9 cellular contexts compared by ENCODE assay signal in genomic region chr3:129429080-129429451, GRCh38. TPM values are rescaled to one million over a fixed set of nuclear protein-coding genes. Genes with fewer than 3 reads are reported as not detected.
A peak's percentile ranks its signal among the peaks of the same experiment; 100 is the strongest.
DNase-seq lines count a peak whose midpoint lies in the region; ATAC-seq, FAIRE-seq and TF ChIP-seq lines count a peak whose summit lies in the region.
"Had no signal": no experiment of that assay in that cellular context is flagged by ENCODE, and none has a peak within 500 bp of the region (broad histone marks: within the 10 kb centered on the region; RNA-seq: fewer than 3 reads in every experiment).

No MANE protein-coding gene starts in this region.

- BruUV-seq in K562 (replicated peaks; lab: Mats Ljungman, UMichigan): no TSS peak

- H3K4me1 ChIP-seq in cardiac muscle cell (ENCODE audit: low read depth) (peaks cover 5% of the 10 kb centered on the region), K562 (replicated peaks in 1 of 2; ENCODE audit: control insufficient read depth in 2 of 2, insufficient read depth in 2 of 2, low read length in 2 of 2) (peaks cover 22 to 30% of the 10 kb centered on the region in 2 experiments; a peak in 4 of 5 replicates), muscle layer of duodenum (ENCODE audit: control insufficient read depth in 1 of 2, insufficient read depth in 2 of 2, low read length in 2 of 2) (peaks cover 0 to 10% of the 10 kb centered on the region in 2 donors), upper lobe of right lung (peaks cover 15% of the 10 kb centered on the region)

- H3K27me3 ChIP-seq in cardiac muscle cell: peaks cover 8% of the 10 kb centered on the region
- H3K27me3 ChIP-seq in K562 (ENCODE audit: control insufficient read depth in 2 of 2, insufficient read depth in 2 of 2, low read length in 2 of 2): no peaks in the 10 kb centered on the region
- H3K27me3 ChIP-seq in muscle layer of duodenum (ENCODE audit: low read depth, low read length): no peaks in the 10 kb centered on the region
- no peaks in the 10 kb centered on the region for H3K27me3 ChIP-seq in upper lobe of right lung

- in situ Hi-C loops in K562 (cut with MboI): no loop called here

- H3K9ac ChIP-seq in K562 (ENCODE audit: insufficient read depth in 1 of 2, low read depth in 2 of 2, low read length in 2 of 2): peak overlapping the region in 1 of 2 experiments; percentile 51; a peak in 2 of 4 replicates

- ATAC-seq in K562: no peak
- no peak for ATAC-seq in upper lobe of right lung
- ATAC-seq in HG03139 (IDR thresholded peaks at IDR 0.05; ENCODE audit: unreplicated experiment): no peak
- no peak for ATAC-seq in GM18907 (IDR thresholded peaks at IDR 0.05; ENCODE audit: unreplicated experiment)

- intact Hi-C loops in cardiac septum (cut with DNase I): no loop called here
- intact Hi-C loops in K562 (cut with micrococcal nuclease): no loop called here
- intact Hi-C loops in upper lobe of right lung (cut with DNase I): no loop called here

- H4K20me1 ChIP-seq in K562 (replicated peaks; ENCODE audit: control insufficient read depth, insufficient read depth, low read length): no peaks in the 10 kb centered on the region

- H3K9me3 ChIP-seq in cardiac muscle cell (ENCODE audit: low read depth) (no peaks in the 10 kb centered on the region), K562 (replicated peaks; ENCODE audit: control insufficient read depth, insufficient read depth, low read depth, low read length) (no peaks in the 10 kb centered on the region), muscle layer of duodenum (ENCODE audit: control insufficient read depth in 1 of 2, low read length in 2 of 2) (no peaks in the 10 kb centered on the region), upper lobe of right lung (no peaks in the 10 kb centered on the region)

- H3K4me3 ChIP-seq in cardiac muscle cell: no peak overlapping the region
- no peak overlapping the region for H3K4me3 ChIP-seq in K562
- peak overlapping the region; percentile 86 to 88 for H3K4me3 ChIP-seq in muscle layer of duodenum (ENCODE audit: low read depth in 1 of 2, low read length in 2 of 2)
- H3K4me3 ChIP-seq in upper lobe of right lung: peak overlapping the region; percentile 56

- peaks cover 30% of the 10 kb centered on the region for H3K36me3 ChIP-seq in cardiac muscle cell
- peaks cover 48% of the 10 kb centered on the region for H3K36me3 ChIP-seq in K562 (ENCODE audit: control insufficient read depth, insufficient read depth, low read length)
- peaks cover 24 to 30% of the 10 kb centered on the region in 2 donors for H3K36me3 ChIP-seq in muscle layer of duodenum (ENCODE audit: control insufficient read depth in 1 of 2, insufficient read depth in 2 of 2, low read length in 2 of 2)
- peaks cover 42% of the 10 kb centered on the region for H3K36me3 ChIP-seq in upper lobe of right lung

- DNase-seq in cardiac muscle cell (ENCODE audit: low read depth in 1 of 2, low spot score in 1 of 2): no peak
- no peak for DNase-seq in cardiac septum (ENCODE audit: low spot score)
- DNase-seq in K562 (ENCODE audit: extremely low read depth in 1 of 4, low spot score in 3 of 4): no peak
- no peak for DNase-seq in upper lobe of right lung
- no peak for DNase-seq in SHP77 treated with DMSO at 0.1 percent for 48 hours (lab: John Stamatoyannopoulos, UW)

- peak; percentile 55 for FAIRE-seq in K562 (lab: Jason Lieb, UNC)

- TF ChIP-seq EP300 in K562 (IDR thresholded peaks at IDR 0.05; ENCODE audit: low read length): no peak

- TF ChIP-seq RAD21 in K562 (CRISPR knock-in tag; conservative IDR thresholded peaks at IDR 0.05 in 1 of 2, IDR thresholded peaks at IDR 0.05 in 1 of 2): no peak

- no peak for TF ChIP-seq POLR2A in K562 (conservative IDR thresholded peaks at IDR 0.05)

- peak overlapping the region; percentile 57 for H3K27ac ChIP-seq in cardiac muscle cell
- peak overlapping the region; percentile 64 for H3K27ac ChIP-seq in K562 (ENCODE audit: extremely low read depth, low read depth, low read length)
- peak overlapping the region; percentile 40 for H3K27ac ChIP-seq in muscle layer of duodenum (ENCODE audit: low read length)
- H3K27ac ChIP-seq in upper lobe of right lung: peak overlapping the region; percentile 58

- peaks cover 4% of the 10 kb centered on the region; the same call in 1 of the 3 replicates for H3K79me2 ChIP-seq in K562 (ENCODE audit: control insufficient read depth, insufficient read depth, low read length)

- 17% methylated on average over 3 of the region's 3 CpGs for WGBS in K562 (ENCODE audit: insufficient coverage, low coverage, missing lambda C conversion rate)

- POLR2A ChIA-PET in K562 (lab: Yijun Ruan, JAX): interaction anchor here (0.6 to 6.2 kb wide), 11 partner anchors 10 to 178 kb away, joined by 3 to 67 read pairs (median 5); partner anchors contain the start of genes IFT122 and MBD4

- CTCF ChIA-PET in K562 (lab: Yijun Ruan, JAX; ENCODE audit: low intra/inter-chr PET ratio): no interaction called here

- peak overlapping the region; percentile 92 for H3K4me2 ChIP-seq in K562 (ENCODE audit: insufficient read depth, low read length)

- no peaks in the 10 kb centered on the region for H3K9me1 ChIP-seq in K562 (ENCODE audit: control insufficient read depth, insufficient read depth, low read length)

- peak overlapping the region; percentile 84 for H2AFZ ChIP-seq in K562 (ENCODE audit: low read depth, low read length)

- no peak for TF ChIP-seq CTCF in cardiac muscle cell (IDR thresholded peaks at IDR 0.05; ENCODE audit: low read depth, low read length)
- no peak for TF ChIP-seq CTCF in K562 (IDR thresholded peaks at IDR 0.05 in 2 of 3, conservative IDR thresholded peaks at IDR 0.05 in 1 of 3; ENCODE audit: insufficient read depth in 2 of 3, low read depth in 1 of 3, low read length in 3 of 3)
- TF ChIP-seq CTCF in upper lobe of right lung (IDR thresholded peaks at IDR 0.05): no peak

RNA-seq across cellular contexts. Expression of gene EFCAB12, which starts 0.6 kb away (rescaled TPM):
- total RNA-seq in cardiac muscle cell (0.48 and 0.85 TPM in 2 replicates), cardiac septum (0.16 TPM), K562 (2014; rRNA removed) (0.45 and 0.54 TPM in 2 replicates), K562 (2014; rRNA removed; fragmentation: Illumina TruSeq; extraction: Trizol) (0.29 and 0.44 TPM in 2 replicates), K562 (2015; rRNA removed; fragmentation: Illumina TruSeq; extraction: Trizol) (0.72 and 0.76 TPM in 2 replicates), K562 (2021) (0.95 and 1.1 TPM in 2 replicates), upper lobe of right lung (0.55 TPM)
- polyA plus RNA-seq in cardiac muscle cell (0.49 and 1.7 TPM in 2 replicates), K562 (2011; rRNA removed) (0.56 and 0.57 TPM in 2 replicates), K562 (2014; fragmentation: Illumina TruSeq; extraction: Trizol) (0.76 and 0.95 TPM in 2 replicates), K562 (2014; fragmentation: Nextera tagmentation; extraction: Ambion mirVana) (under 1 TPM in 1 of 2 experiments, not detected in 1; 0.08 TPM), K562 (2014; rRNA removed) (0.56 and 0.69 TPM in 2 replicates)
- total RNA-seq in K562 (2011; cell fraction: chromatin; rRNA removed; ENCODE audit: low replicate concordance): 2.6 and 4.9 TPM in 2 replicates
- total RNA-seq in K562 (2011; cell fraction: nucleolus; rRNA removed): 1.3 and 1.5 TPM in 2 replicates
- total RNA-seq in K562 (2011; cell fraction: nucleoplasm; rRNA removed): 2.2 and 4.1 TPM in 2 replicates
- polyA plus RNA-seq in K562 (2011; cell fraction: cytosol; rRNA removed): 0.31 and 0.46 TPM in 2 replicates
- 2.7 and 8.5 TPM in 2 replicates for polyA plus RNA-seq in K562 (2011; cell fraction: nucleus; rRNA removed)
- 1.3 and 1.5 TPM in 2 replicates for polyA plus RNA-seq in K562 (2012)
- polyA minus RNA-seq in K562 (2011; rRNA and poly(A)+ RNA removed): 0.46 and 0.93 TPM in 2 replicates
- polyA minus RNA-seq in K562 (2011; cell fraction: cytosol; rRNA and poly(A)+ RNA removed): not detected in 2 replicates
- polyA minus RNA-seq in K562 (2011; cell fraction: nucleus; rRNA and poly(A)+ RNA removed): 1.4 and 1.5 TPM in 2 replicates
- total RNA-seq: G401 had no signal

RNA-seq across cellular contexts. Expression of gene MBD4, which starts 10.7 kb away (rescaled TPM):
- total RNA-seq in cardiac muscle cell (16.2 and 30.0 TPM in 2 replicates), cardiac septum (18.2 TPM), K562 (2014; rRNA removed) (28.4 and 32.8 TPM in 2 replicates), K562 (2014; rRNA removed; fragmentation: Illumina TruSeq; extraction: Trizol) (41.7 and 49.6 TPM in 2 replicates), K562 (2015; rRNA removed; fragmentation: Illumina TruSeq; extraction: Trizol) (47.4 and 55.1 TPM in 2 replicates), K562 (2021) (36.3 and 37.9 TPM in 2 replicates), upper lobe of right lung (36.4 TPM)
- polyA plus RNA-seq in cardiac muscle cell (39.8 and 60.8 TPM in 2 replicates), K562 (2011; rRNA removed) (60.2 and 63.9 TPM in 2 replicates), K562 (2014; fragmentation: Illumina TruSeq; extraction: Trizol) (43.5 and 49.1 TPM in 2 replicates), K562 (2014; fragmentation: Nextera tagmentation; extraction: Ambion mirVana) (10 to 100 TPM; 13.3 to 16.6 TPM), K562 (2014; rRNA removed) (39.0 and 48.0 TPM in 2 replicates)
- 34.9 and 102 TPM in 2 replicates for total RNA-seq in K562 (2011; cell fraction: chromatin; rRNA removed; ENCODE audit: low replicate concordance)
- total RNA-seq in K562 (2011; cell fraction: nucleolus; rRNA removed): 20.8 and 23.4 TPM in 2 replicates
- 40.0 and 49.9 TPM in 2 replicates for total RNA-seq in K562 (2011; cell fraction: nucleoplasm; rRNA removed)
- polyA plus RNA-seq in K562 (2011; cell fraction: cytosol; rRNA removed): 13.2 and 24.9 TPM in 2 replicates
- polyA plus RNA-seq in K562 (2011; cell fraction: nucleus; rRNA removed): 94.0 and 147 TPM in 2 replicates
- 27.5 and 38.7 TPM in 2 replicates for polyA plus RNA-seq in K562 (2012)
- polyA minus RNA-seq in K562 (2011; rRNA and poly(A)+ RNA removed): 46.8 and 52.4 TPM in 2 replicates
- polyA minus RNA-seq in K562 (2011; cell fraction: cytosol; rRNA and poly(A)+ RNA removed): 12.2 and 21.6 TPM in 2 replicates
- polyA minus RNA-seq in K562 (2011; cell fraction: nucleus; rRNA and poly(A)+ RNA removed): 42.0 and 96.6 TPM in 2 replicates

RNA-seq across cellular contexts. Expression of gene IFT122, which starts 11.0 kb away (rescaled TPM):
- 28.3 and 31.5 TPM in 2 replicates for total RNA-seq in cardiac muscle cell
- polyA plus RNA-seq in cardiac muscle cell: 21.9 and 40.0 TPM in 2 replicates
- 11.0 TPM for total RNA-seq in cardiac septum
- 118 and 123 TPM in 2 replicates for total RNA-seq in K562 (2011; cell fraction: chromatin; rRNA removed; ENCODE audit: low replicate concordance)
- total RNA-seq in K562 (2011; cell fraction: nucleolus; rRNA removed): 58.6 and 64.5 TPM in 2 replicates
- 64.7 and 77.3 TPM in 2 replicates for total RNA-seq in K562 (2011; cell fraction: nucleoplasm; rRNA removed)
- 7.0 and 8.8 TPM in 2 replicates for total RNA-seq in K562 (2014; rRNA removed)
- 7.1 and 8.4 TPM in 2 replicates for total RNA-seq in K562 (2014; rRNA removed; fragmentation: Illumina TruSeq; extraction: Trizol)
- total RNA-seq in K562 (2015; rRNA removed; fragmentation: Illumina TruSeq; extraction: Trizol): 7.7 and 8.2 TPM in 2 replicates
- 11.1 and 12.9 TPM in 2 replicates for total RNA-seq in K562 (2021)
- 11.5 and 15.5 TPM in 2 replicates for polyA plus RNA-seq in K562 (2011; rRNA removed)
- 11.0 and 12.7 TPM in 2 replicates for polyA plus RNA-seq in K562 (2011; cell fraction: cytosol; rRNA removed)
- polyA plus RNA-seq in K562 (2011; cell fraction: nucleus; rRNA removed): 45.8 and 67.6 TPM in 2 replicates
- 12.8 and 21.8 TPM in 2 replicates for polyA plus RNA-seq in K562 (2012)
- polyA plus RNA-seq in K562 (2014; fragmentation: Illumina TruSeq; extraction: Trizol): 8.4 and 9.0 TPM in 2 replicates
- 1 to 10 TPM; 2.4 to 7.0 TPM for polyA plus RNA-seq in K562 (2014; fragmentation: Nextera tagmentation; extraction: Ambion mirVana)
- polyA plus RNA-seq in K562 (2014; rRNA removed): 9.6 and 11.1 TPM in 2 replicates
- 26.7 and 28.2 TPM in 2 replicates for polyA minus RNA-seq in K562 (2011; rRNA and poly(A)+ RNA removed)
- 7.8 and 15.9 TPM in 2 replicates for polyA minus RNA-seq in K562 (2011; cell fraction: cytosol; rRNA and poly(A)+ RNA removed)
- polyA minus RNA-seq in K562 (2011; cell fraction: nucleus; rRNA and poly(A)+ RNA removed): 24.5 and 32.7 TPM in 2 replicates
- 26.5 TPM for total RNA-seq in upper lobe of right lung

Comparison
In these comparisons a context has a peak if more than half of its experiments do, and no peak if none do; other contexts are left out.
1. H3K4me3 ChIP-seq: peak in muscle layer of duodenum (2 of 2) and upper lobe of right lung (single experiment); none in cardiac muscle cell (single experiment) and K562 (single experiment).
2. Peak in every context shown above with its lines, with median percentiles within 50 percentile points of each other: H3K27ac ChIP-seq.